28 cellular contexts compared by ENCODE assay signal in the genomic region with DNA sequence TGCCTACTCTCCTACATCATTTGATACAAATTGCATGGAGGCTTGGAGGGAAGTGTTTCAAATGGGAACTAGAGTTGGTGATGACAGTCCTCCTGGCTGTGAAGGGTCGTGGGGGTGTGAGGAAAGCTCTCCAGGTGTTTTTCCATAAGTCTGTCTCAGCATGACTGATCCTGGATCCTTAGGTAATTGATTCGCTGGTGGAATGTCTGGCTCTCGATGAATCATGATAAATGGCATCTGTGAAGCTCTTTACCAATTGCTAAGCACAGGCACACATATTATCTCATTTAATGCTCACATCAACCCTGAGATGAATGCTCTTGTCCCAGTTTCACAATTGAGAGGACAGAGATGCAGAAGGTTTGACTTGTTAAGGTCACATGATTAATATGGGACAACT.
DNase-seq lines count a peak whose midpoint lies in the region; ATAC-seq and TF ChIP-seq lines count a peak whose summit lies in the region.
"Had no signal": no experiment of that assay in that cellular context is flagged by ENCODE, and none has a peak within 500 bp of the region (broad histone marks: within the 10 kb centered on the region; RNA-seq: fewer than 3 reads in every experiment).

No MANE protein-coding gene starts in this region.

- peak overlapping the region; percentile 17 for H2BK15ac ChIP-seq in neuronal stem cell (ENCODE audit: low read length)

- DNase-seq in EH (ENCODE audit: low read depth) (peak; percentile 25), RWPE2 (ENCODE audit: low spot score) (no peak), fibroblast of mammary gland (ENCODE audit: low read depth) (peak; percentile 13), neuronal stem cell (ENCODE audit: low spot score) (no peak), colonic mucosa (no peak), left ventricle myocardium inferior (no peak)
- DNase-seq: activated CD4-positive, alpha-beta T cell treated with anti-CD3 and anti-CD28 coated beads for 48 hours; activated naive CD4-positive, alpha-beta T cell treated with anti-CD3 and anti-CD28 coated beads, Interleukin-2, amount 10 ng/mL, durations not matched to agents 7 days and 5 days; amygdala; CD8-positive, alpha-beta T cell; cerebellar nuclear complex; foreskin fibroblast; GF-D8; immature natural killer cell; NCI-H1105; NCI-H2029; NCI-H2227 treated with DMSO at 0.1 percent for 48 hours; NCI-H69; occipital lobe; small intestine; stimulated activated CD4-positive, alpha-beta T cell treated with anti-CD3 and anti-CD28 coated beads, Interleukin-2, amount 100 ng/mL, for 24 hours; upper lobe of left lung had no signal

- H3K18ac ChIP-seq in neuronal stem cell (ENCODE audit: low read length) = no peak overlapping the region

- peaks cover 2% of the 10 kb centered on the region for H3K79me1 ChIP-seq in neuronal stem cell (ENCODE audit: low read depth, low read length)

- no peak overlapping the region for H2AK5ac ChIP-seq in neuronal stem cell (ENCODE audit: low read depth, low read length)

- H3K36me3 ChIP-seq in RWPE2 (ENCODE audit: low read depth) (no peaks in the 10 kb centered on the region), neuronal stem cell (replicated peaks in 1 of 2; ENCODE audit: control insufficient read depth in 2 of 2, insufficient read depth in 2 of 2, low read length in 2 of 2) (peaks cover 2 to 33% of the 10 kb centered on the region in 2 donors), colonic mucosa (no peaks in the 10 kb centered on the region), left ventricle myocardium inferior (no peaks in the 10 kb centered on the region)
- H3K36me3 ChIP-seq: HAP-1, upper lobe of left lung had no signal

- H2AFZ ChIP-seq in neuronal stem cell (ENCODE audit: low read length) = no peak overlapping the region
- H2AFZ ChIP-seq: hepatocyte had no signal

- TF ChIP-seq CTCF in RWPE2 (IDR thresholded peaks at IDR 0.05; ENCODE audit: poor library complexity, severe bottlenecking) (no peak), fibroblast of mammary gland (conservative IDR thresholded peaks at IDR 0.05; ENCODE audit: control insufficient read depth, insufficient read depth, low read depth, low read length) (no peak), colonic mucosa (IDR thresholded peaks at IDR 0.05) (no peak), left ventricle myocardium inferior (IDR thresholded peaks at IDR 0.05; ENCODE audit: borderline replicate concordance) (no peak)

- H3K27me3 ChIP-seq in RWPE2 (ENCODE audit: insufficient read depth, poor library complexity, severe bottlenecking) (no peaks in the 10 kb centered on the region), neuronal stem cell (ENCODE audit: control insufficient read depth in 3 of 3, insufficient read depth in 3 of 3, low read depth in 1 of 3, low read length in 3 of 3) (no peaks in the 10 kb centered on the region), colonic mucosa (no peaks in the 10 kb centered on the region), left ventricle myocardium inferior (ENCODE audit: low read depth) (no peaks in the 10 kb centered on the region)
- H3K27me3 ChIP-seq: hepatocyte, upper lobe of left lung had no signal

- no peak overlapping the region for H4K91ac ChIP-seq in neuronal stem cell (ENCODE audit: low read depth, low read length, poor library complexity)

- no peak overlapping the region for H2BK5ac ChIP-seq in neuronal stem cell (ENCODE audit: low read length)

- no peak overlapping the region for H3K4ac ChIP-seq in neuronal stem cell (ENCODE audit: low read length)

- H3K27ac ChIP-seq in RWPE2 (ENCODE audit: poor library complexity, severe bottlenecking) (no peak overlapping the region), neuronal stem cell (replicated peaks; ENCODE audit: low read length) (no peak overlapping the region), colonic mucosa (no peak overlapping the region), left ventricle myocardium inferior (replicated peaks) (no peak overlapping the region)
- H3K27ac ChIP-seq: hepatocyte, HL-60, SK-N-MC, upper lobe of left lung had no signal

- ATAC-seq in RWPE2 (ENCODE audit: low read depth) (peak; percentile 72; the same call in 2 of the 3 replicates), HG02798 (IDR thresholded peaks at IDR 0.05; ENCODE audit: poor library complexity, unreplicated experiment) (no peak), GM18868 (IDR thresholded peaks at IDR 0.05; ENCODE audit: unreplicated experiment) (no peak)
- ATAC-seq: CD8-positive, alpha-beta T cell had no signal

- H2BK120ac ChIP-seq in neuronal stem cell (ENCODE audit: low read depth, low read length) = no peak overlapping the region

- H3K9ac ChIP-seq in neuronal stem cell (ENCODE audit: low read depth, low read length, poor library complexity) = no peak overlapping the region
- H3K9ac ChIP-seq in colonic mucosa (ENCODE audit: low read depth in 2 of 2, low read length in 2 of 2) = no peak overlapping the region

- no peak overlapping the region for H3K4me2 ChIP-seq in neuronal stem cell (ENCODE audit: insufficient read depth, low read length, poor library complexity, severe bottlenecking)
- H3K4me2 ChIP-seq: hepatocyte had no signal

- H3K9me3 ChIP-seq in RWPE2 (ENCODE audit: severe bottlenecking) (no peaks in the 10 kb centered on the region), neuronal stem cell (replicated peaks in 1 of 2; ENCODE audit: control insufficient read depth in 2 of 2, insufficient read depth in 1 of 2, low read depth in 1 of 2, low read length in 2 of 2) (no peaks in the 10 kb centered on the region), colonic mucosa (no peaks in the 10 kb centered on the region), left ventricle myocardium inferior (replicated peaks) (no peaks in the 10 kb centered on the region)
- H3K9me3 ChIP-seq: HAP-1, upper lobe of left lung had no signal

- no peak overlapping the region for H2BK12ac ChIP-seq in neuronal stem cell (ENCODE audit: low read length)

- no peak overlapping the region for H3K14ac ChIP-seq in neuronal stem cell (ENCODE audit: low read length)

- intact Hi-C loops in colonic mucosa (cut with DNase I) = loop anchor here (10.0 kb wide), 1 partner anchor 63 kb away; no protein-coding TSS in a partner anchor
- intact Hi-C loops in left ventricle myocardium inferior (cut with micrococcal nuclease) = no loop called here

- H3K4me3 ChIP-seq in RWPE2 (ENCODE audit: severe bottlenecking) (no peak overlapping the region), fibroblast of mammary gland (ENCODE audit: control insufficient read depth, low read depth, low read length) (no peak overlapping the region), neuronal stem cell (ENCODE audit: low read length in 2 of 2) (no peak overlapping the region), colonic mucosa (no peak overlapping the region), left ventricle myocardium inferior (no peak overlapping the region)
- H3K4me3 ChIP-seq: HAP-1, hepatocyte, SK-N-MC, upper lobe of left lung had no signal

- no peaks in the 10 kb centered on the region for H3K4me1 ChIP-seq in RWPE2 (ENCODE audit: insufficient read depth, poor library complexity, severe bottlenecking)
- H3K4me1 ChIP-seq in neuronal stem cell (ENCODE audit: control insufficient read depth in 2 of 2, insufficient read depth in 1 of 2, low read depth in 1 of 2, low read length in 2 of 2) = peaks cover 9 to 42% of the 10 kb centered on the region in 2 donors
- no peaks in the 10 kb centered on the region for H3K4me1 ChIP-seq in colonic mucosa
- no peaks in the 10 kb centered on the region for H3K4me1 ChIP-seq in left ventricle myocardium inferior
- H3K4me1 ChIP-seq: HAP-1 had no signal

- no peak overlapping the region for H3K23ac ChIP-seq in neuronal stem cell (ENCODE audit: low read depth, low read length, poor library complexity)

- no CpG with 5 or more reads among the region's 3 CpGs for WGBS in neuronal stem cell (ENCODE audit: extremely low coverage in 2 of 2, insufficient read length in 2 of 2, insufficient replicate concordance in 1 of 2), 2 donors

- no peak overlapping the region for H4K8ac ChIP-seq in neuronal stem cell (ENCODE audit: low read depth, low read length)

Comparison
In these comparisons a context has a peak if more than half of its experiments do, and no peak if none do; other contexts are left out.
1. DNase-seq: peak in EH (single experiment) and fibroblast of mammary gland (single experiment); none in RWPE2 (single experiment), neuronal stem cell (single experiment), colonic mucosa (single experiment) and left ventricle myocardium inferior (single experiment).